ENCODE assay signal across 14 cellular contexts in the genomic region with DNA sequence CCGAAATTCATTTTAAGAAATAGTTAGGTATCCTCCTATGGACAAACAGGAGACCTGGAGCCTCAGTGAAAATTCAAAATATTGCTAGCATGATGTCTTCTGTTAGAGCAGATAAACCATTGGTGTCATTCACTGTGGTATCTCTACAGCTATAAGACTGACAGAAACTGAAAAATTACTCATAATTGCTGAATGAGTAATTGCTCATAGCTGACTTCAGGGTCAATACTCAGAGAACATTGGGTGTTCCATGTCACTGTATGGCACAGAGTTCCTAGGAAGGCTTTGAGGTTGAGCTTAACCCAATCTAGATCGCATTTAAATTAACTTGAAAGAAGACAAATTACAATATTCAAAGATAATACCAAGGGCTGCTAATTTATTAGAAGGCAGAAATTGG.
"Had no signal": no experiment of that assay in that cellular context is flagged by ENCODE, and none has a peak within 500 bp of the region (broad histone marks: within the 10 kb centered on the region; RNA-seq: fewer than 3 reads in every experiment).

No MANE protein-coding gene starts in this region.

- H3K27me3 ChIP-seq: gastrocnemius medialis, left lung, tibial nerve, vagina had no signal

- H3K9me3 ChIP-seq: gastrocnemius medialis, left lung, tibial nerve, vagina had no signal

- DNase-seq: activated CD4-positive, alpha-beta memory T cell treated with anti-CD3 and anti-CD28 coated beads, Interleukin-2, amount 10 ng/mL, durations not matched to agents 7 days and 5 days; activated CD4-positive, alpha-beta T cell treated with anti-CD3 and anti-CD28 coated beads for 1 hour; activated effector memory CD4-positive, alpha-beta T cell treated with anti-CD3 and anti-CD28 coated beads, Interleukin-2, amount 50 U/mL, for 16 hours; gastrocnemius medialis; islet precursor cell; left lung; natural killer cell; right cardiac atrium; small intestine; T1000 had no signal

- H3K4me1 ChIP-seq: gastrocnemius medialis, left lung, tibial nerve, vagina had no signal

- H3K4me1 Mint-ChIP-seq: memory B cell, natural killer cell had no signal

- H3K4me3 ChIP-seq: gastrocnemius medialis, left lung, tibial nerve, vagina had no signal

- H3K27me3 Mint-ChIP-seq: activated CD4-positive, alpha-beta memory T cell treated with anti-CD3 and anti-CD28 coated beads, Interleukin-2, amount 10 ng/mL, durations not matched to agents 7 days and 5 days; memory B cell; progenitor cell of endocrine pancreas had no signal

- H3K36me3 ChIP-seq: gastrocnemius medialis, left lung, tibial nerve, vagina had no signal

- H3K27ac ChIP-seq: gastrocnemius medialis, left lung, tibial nerve, vagina had no signal

- H3K36me3 Mint-ChIP-seq: memory B cell, natural killer cell had no signal

- ATAC-seq: gastrocnemius medialis, left lung, natural killer cell, right cardiac atrium had no signal

- H3K4me3 Mint-ChIP-seq: activated CD4-positive, alpha-beta memory T cell treated with anti-CD3 and anti-CD28 coated beads, Interleukin-2, amount 10 ng/mL, durations not matched to agents 7 days and 5 days; memory B cell; natural killer cell had no signal

- H3K27ac Mint-ChIP-seq: activated CD4-positive, alpha-beta memory T cell treated with anti-CD3 and anti-CD28 coated beads, Interleukin-2, amount 10 ng/mL, durations not matched to agents 7 days and 5 days; memory B cell; natural killer cell; progenitor cell of endocrine pancreas had no signal

- H3K9me3 Mint-ChIP-seq: activated CD4-positive, alpha-beta memory T cell treated with anti-CD3 and anti-CD28 coated beads, Interleukin-2, amount 10 ng/mL, durations not matched to agents 7 days and 5 days; memory B cell had no signal
